Comparison of ENCODE assay signal across 23 cellular contexts in genomic region chr13:95212962-95213850, GRCh38.
DNase-seq lines count a peak whose midpoint lies in the region; ATAC-seq and TF ChIP-seq lines count a peak whose summit lies in the region.
"Had no signal": no experiment of that assay in that cellular context is flagged by ENCODE, and none has a peak within 500 bp of the region (broad histone marks: within the 10 kb centered on the region; RNA-seq: fewer than 3 reads in every experiment).

No MANE protein-coding gene starts in this region.

- no peaks in the 10 kb centered on the region for H3K4me1 Mint-ChIP-seq in stimulated activated naive CD8-positive, alpha-beta T cell treated with anti-CD3 and anti-CD28 coated beads, Interleukin-15, amount 100 ng/mL, for 72 hours
- H3K4me1 Mint-ChIP-seq in osteocyte (ENCODE audit: unreplicated experiment) = no peaks in the 10 kb centered on the region
- H3K4me1 Mint-ChIP-seq: activated naive CD4-positive, alpha-beta T cell treated with anti-CD3 and anti-CD28 coated beads, Interleukin-2, amount 50 U/mL, for 24 hours; CD4-positive, alpha-beta memory T cell; endodermal cell had no signal

- H3K9me3 Mint-ChIP-seq in stimulated activated naive CD8-positive, alpha-beta T cell treated with anti-CD3 and anti-CD28 coated beads, Interleukin-15, amount 100 ng/mL, for 72 hours = no peaks in the 10 kb centered on the region
- H3K9me3 Mint-ChIP-seq in osteocyte (ENCODE audit: unreplicated experiment) = no peaks in the 10 kb centered on the region
- H3K9me3 Mint-ChIP-seq: activated CD8-positive, alpha-beta T cell treated with anti-CD3 and anti-CD28 coated beads for 36 hours; activated naive CD4-positive, alpha-beta T cell treated with anti-CD3 and anti-CD28 coated beads, Interleukin-2, amount 50 U/mL, for 24 hours; activated T-helper 2 cell treated with anti-CD3 and anti-CD28 coated beads, Interferon-gamma antibody, Interleukin-2, Interleukin-4, amounts not matched to agents 10 μg/mL and 5 μg/mL and 100 μg/mL, durations not matched to agents 14 hours and 24 hours and 36 hours; CD4-positive, alpha-beta memory T cell; endodermal cell; naive B cell had no signal

- no peaks in the 10 kb centered on the region for H3K27me3 Mint-ChIP-seq in stimulated activated naive CD8-positive, alpha-beta T cell treated with anti-CD3 and anti-CD28 coated beads, Interleukin-15, amount 100 ng/mL, for 72 hours
- no peaks in the 10 kb centered on the region for H3K27me3 Mint-ChIP-seq in osteocyte (ENCODE audit: unreplicated experiment)
- H3K27me3 Mint-ChIP-seq: activated CD8-positive, alpha-beta T cell treated with anti-CD3 and anti-CD28 coated beads for 36 hours; activated naive CD4-positive, alpha-beta T cell treated with anti-CD3 and anti-CD28 coated beads, Interleukin-2, amount 50 U/mL, for 24 hours; CD4-positive, alpha-beta memory T cell; naive B cell had no signal

- peak overlapping the region; percentile 40 to 87 for H3K27ac Mint-ChIP-seq in stimulated activated naive CD8-positive, alpha-beta T cell treated with anti-CD3 and anti-CD28 coated beads, Interleukin-15, amount 100 ng/mL, for 72 hours
- H3K27ac Mint-ChIP-seq in osteocyte (ENCODE audit: unreplicated experiment) = no peak overlapping the region
- H3K27ac Mint-ChIP-seq: activated CD8-positive, alpha-beta T cell treated with anti-CD3 and anti-CD28 coated beads for 36 hours; activated naive CD4-positive, alpha-beta T cell treated with anti-CD3 and anti-CD28 coated beads, Interleukin-2, amount 50 U/mL, for 24 hours; activated T-helper 2 cell treated with anti-CD3 and anti-CD28 coated beads, Interferon-gamma antibody, Interleukin-2, Interleukin-4, amounts not matched to agents 10 μg/mL and 5 μg/mL and 100 μg/mL, durations not matched to agents 14 hours and 24 hours and 36 hours; CD4-positive, alpha-beta memory T cell; endodermal cell had no signal

- DNase-seq in stimulated activated naive CD8-positive, alpha-beta T cell treated with anti-CD3 and anti-CD28 coated beads, Interleukin-15, amount 100 ng/mL, for 72 hours = no peak
- no peak for DNase-seq in stimulated activated naive CD8-positive, alpha-beta T cell treated with anti-CD3 and anti-CD28 coated beads, Interleukin-15, Interleukin-2, amounts not matched to agents 100 U/mL and 50 U/mL, for 24 hours
- DNase-seq in RPMI7951 (ENCODE audit: low read depth) = peak; percentile 5
- peak; percentile 65 for DNase-seq in islet precursor cell
- DNase-seq in renal cortical epithelial cell (ENCODE audit: low read depth) = peak; percentile 64
- DNase-seq in posterior vena cava (ENCODE audit: low spot score) = no peak
- DNase-seq in osteocyte (ENCODE audit: extremely low spot score, unreplicated experiment) = no peak
- DNase-seq in ecto neural progenitor cell (ENCODE audit: low spot score) = no peak
- DNase-seq: activated CD8-positive, alpha-beta T cell treated with anti-CD3 and anti-CD28 coated beads for 36 hours; CD4-positive, alpha-beta memory T cell; colonic mucosa; endodermal cell; GOT3; Karpas-422; left ventricle myocardium inferior; naive B cell; NCI-H1694; RPMI8226; stimulated activated CD4-positive, alpha-beta T cell treated with anti-CD3 and anti-CD28 coated beads, Interleukin-1b, Interleukin-23, amount 100 ng/mL, for 48 hours; stimulated activated CD8-positive, alpha-beta memory T cell treated with anti-CD3 and anti-CD28 coated beads, Interleukin-4, amount 100 ng/mL, for 48 hours; T-helper 1 cell had no signal

- no peak for ATAC-seq in stimulated activated naive CD8-positive, alpha-beta T cell treated with anti-CD3 and anti-CD28 coated beads, Interleukin-15, amount 100 ng/mL, for 72 hours
- no peak for ATAC-seq in stimulated activated naive CD8-positive, alpha-beta T cell treated with anti-CD3 and anti-CD28 coated beads, Interleukin-15, Interleukin-2, amounts not matched to agents 100 U/mL and 50 U/mL, for 24 hours
- ATAC-seq: activated CD8-positive, alpha-beta T cell treated with anti-CD3 and anti-CD28 coated beads for 36 hours had no signal

- H3K36me3 Mint-ChIP-seq in osteocyte (ENCODE audit: unreplicated experiment) = no peaks in the 10 kb centered on the region

- TF ChIP-seq CTCF in osteocyte (IDR thresholded peaks at IDR 0.05) = no peak

- intact Hi-C loops in posterior vena cava (cut with DNase I) = no loop called here

- H3K4me3 Mint-ChIP-seq in stimulated activated naive CD8-positive, alpha-beta T cell treated with anti-CD3 and anti-CD28 coated beads, Interleukin-15, amount 100 ng/mL, for 72 hours = no peak overlapping the region
- no peak overlapping the region for H3K4me3 Mint-ChIP-seq in osteocyte (ENCODE audit: unreplicated experiment)
- H3K4me3 Mint-ChIP-seq: activated CD8-positive, alpha-beta T cell treated with anti-CD3 and anti-CD28 coated beads for 36 hours; activated naive CD4-positive, alpha-beta T cell treated with anti-CD3 and anti-CD28 coated beads, Interleukin-2, amount 50 U/mL, for 24 hours; CD4-positive, alpha-beta memory T cell; endodermal cell; naive B cell had no signal

Comparison
In these comparisons a context has a peak if more than half of its experiments do, and no peak if none do; other contexts are left out.
1. DNase-seq: peak in RPMI7951 (single experiment), islet precursor cell (single experiment) and renal cortical epithelial cell (single experiment); none in stimulated activated naive CD8-positive, alpha-beta T cell treated with anti-CD3 and anti-CD28 coated beads, Interleukin-15, amount 100 ng/mL, for 72 hours (0 of 2), stimulated activated naive CD8-positive, alpha-beta T cell treated with anti-CD3 and anti-CD28 coated beads, Interleukin-15, Interleukin-2, amounts not matched to agents 100 U/mL and 50 U/mL, for 24 hours (single experiment), posterior vena cava (single experiment), osteocyte (single experiment) and ecto neural progenitor cell (single experiment).